In genomic region chrX:123436512-123436911, GRCh38 we compare ENCODE assay signal across 19 cellular contexts.
"Had no signal": no experiment of that assay in that cellular context is flagged by ENCODE, and none has a peak within 500 bp of the region (broad histone marks: within the 10 kb centered on the region; RNA-seq: fewer than 3 reads in every experiment).

No MANE protein-coding gene starts in this region.

- H3K27me3 Mint-ChIP-seq: dendritic cell treated with granulocyte-macrophage colony-stimulating factor and Interleukin-4, amounts not matched to agents 40 ng/mL and 50 ng/mL, for 4 days; memory B cell; progenitor cell of endocrine pancreas had no signal

- H3K4me1 Mint-ChIP-seq: immature natural killer cell, memory B cell had no signal

- DNase-seq: esophagus squamous epithelium; foreskin fibroblast; glutamatergic neuron; immature natural killer cell; left ventricle myocardium inferior; lower lobe of right lung; occipital lobe; pancreas; right cardiac atrium; stimulated activated CD4-positive, alpha-beta T cell treated with anti-CD3 and anti-CD28 coated beads, Interleukin-2, amount 100 ng/mL, for 48 hours; stimulated activated naive CD4-positive, alpha-beta T cell treated with Interleukin-2 at 50 U/mL for 16 hours; trophoblast cell had no signal

- H3K27ac ChIP-seq: esophagus squamous epithelium, gastroesophageal sphincter, left ventricle myocardium inferior, lower lobe of right lung, pancreas had no signal

- H3K36me3 ChIP-seq: esophagus squamous epithelium, gastroesophageal sphincter, left ventricle myocardium inferior, lower lobe of right lung, pancreas had no signal

- H3K27me3 ChIP-seq: esophagus squamous epithelium, gastroesophageal sphincter, pancreas had no signal

- H3K4me3 Mint-ChIP-seq: dendritic cell treated with granulocyte-macrophage colony-stimulating factor and Interleukin-4, amounts not matched to agents 40 ng/mL and 50 ng/mL, for 4 days; immature natural killer cell; memory B cell; mesothelial cell of epicardium; natural killer cell treated with Interleukin-12 subunit alpha and Interleukin-12 subunit beta and Interleukin-15 and Interleukin-18, amount 100 ng/mL, for 72 hours had no signal

- H3K4me1 ChIP-seq: esophagus squamous epithelium, gastroesophageal sphincter, left ventricle myocardium inferior, lower lobe of right lung had no signal

- H3K9me3 Mint-ChIP-seq: dendritic cell treated with granulocyte-macrophage colony-stimulating factor and Interleukin-4, amounts not matched to agents 40 ng/mL and 50 ng/mL, for 4 days; immature natural killer cell; natural killer cell treated with Interleukin-12 subunit alpha and Interleukin-12 subunit beta and Interleukin-15 and Interleukin-18, amount 100 ng/mL, for 72 hours had no signal

- H3K4me3 ChIP-seq: esophagus squamous epithelium, gastroesophageal sphincter, left ventricle myocardium inferior, lower lobe of right lung, pancreas, smooth muscle cell had no signal

- H3K27ac Mint-ChIP-seq: dendritic cell treated with granulocyte-macrophage colony-stimulating factor and Interleukin-4, amounts not matched to agents 40 ng/mL and 50 ng/mL, for 4 days; immature natural killer cell; memory B cell; mesothelial cell of epicardium; natural killer cell treated with Interleukin-12 subunit alpha and Interleukin-12 subunit beta and Interleukin-15 and Interleukin-18, amount 100 ng/mL, for 72 hours; progenitor cell of endocrine pancreas had no signal

- H3K9me3 ChIP-seq: esophagus squamous epithelium, gastroesophageal sphincter, left ventricle myocardium inferior, lower lobe of right lung, pancreas had no signal

- H3K36me3 Mint-ChIP-seq: immature natural killer cell; memory B cell; mesothelial cell of epicardium; natural killer cell treated with Interleukin-12 subunit alpha and Interleukin-12 subunit beta and Interleukin-15 and Interleukin-18, amount 100 ng/mL, for 72 hours had no signal

- ATAC-seq: gastroesophageal sphincter; lower lobe of right lung; natural killer cell treated with Interleukin-12 subunit alpha and Interleukin-12 subunit beta and Interleukin-15 and Interleukin-18, amount 100 ng/mL, for 72 hours; pancreas; right cardiac atrium had no signal
